ENCODE assay signal across 29 cellular contexts in the genomic region with DNA sequence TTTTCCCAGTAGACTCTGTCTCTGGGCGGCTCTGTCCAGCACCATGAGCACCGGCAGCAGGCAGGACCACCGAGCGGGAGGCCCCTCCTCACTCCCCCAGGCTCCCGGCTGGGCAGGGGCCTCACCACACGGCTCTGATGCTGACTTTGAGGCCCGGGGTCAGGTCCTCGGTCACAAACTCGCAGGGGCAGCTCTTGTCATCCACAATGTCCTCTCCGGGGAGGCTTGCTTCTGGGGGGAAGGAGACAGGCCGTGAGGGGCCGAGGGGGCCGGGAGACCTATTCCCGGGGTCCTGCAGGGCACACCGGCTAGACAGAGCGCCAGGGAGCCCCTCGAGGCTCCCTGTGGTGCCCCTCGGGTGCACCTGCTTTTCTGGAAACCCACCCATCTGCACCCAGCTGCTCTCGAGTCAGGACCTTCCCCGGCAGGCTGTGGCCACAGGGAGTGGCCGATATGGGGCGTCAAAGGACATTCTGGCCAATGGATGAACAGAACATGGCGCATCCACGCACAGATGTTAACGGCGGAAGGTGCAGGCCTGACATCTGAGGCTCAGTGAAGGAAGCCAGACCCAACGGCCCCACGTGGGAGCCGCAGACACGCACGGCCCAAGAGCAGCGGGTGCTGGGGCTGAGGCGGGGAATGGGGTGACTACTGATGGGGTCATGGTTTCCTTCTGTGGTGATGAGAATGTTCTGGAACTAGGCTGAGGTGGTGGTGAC. TPM values are rescaled to one million over a fixed set of nuclear protein-coding genes. Genes with fewer than 3 reads are reported as not detected.
DNase-seq lines count a peak whose midpoint lies in the region; ATAC-seq, FAIRE-seq and TF ChIP-seq lines count a peak whose summit lies in the region.
"Had no signal": no experiment of that assay in that cellular context is flagged by ENCODE, and none has a peak within 500 bp of the region (broad histone marks: within the 10 kb centered on the region; RNA-seq: fewer than 3 reads in every experiment).

No MANE protein-coding gene starts in this region.

- CTCF ChIA-PET in K562 (lab: Yijun Ruan, JAX; ENCODE audit: low intra/inter-chr PET ratio): no interaction called here

- H3K14ac ChIP-seq in neuronal stem cell (ENCODE audit: low read length): no peak overlapping the region

- H3K9ac ChIP-seq in K562 (ENCODE audit: insufficient read depth in 1 of 2, low read depth in 2 of 2, low read length in 2 of 2): no peak overlapping the region; a peak in 1 of 4 replicates
- H3K9ac ChIP-seq in neuronal stem cell (ENCODE audit: low read depth, low read length, poor library complexity): no peak overlapping the region
- H3K9ac ChIP-seq: BLaER1 had no signal

- no peak overlapping the region for H2BK15ac ChIP-seq in neuronal stem cell (ENCODE audit: low read length)

- TF ChIP-seq EP300 in Ishikawa (IDR thresholded peaks at IDR 0.05; ENCODE audit: borderline replicate concordance): no peak
- no peak for TF ChIP-seq EP300 in K562 (IDR thresholded peaks at IDR 0.05; ENCODE audit: low read length)

- H4K8ac ChIP-seq in neuronal stem cell (ENCODE audit: low read depth, low read length): no peak overlapping the region

- TF ChIP-seq RAD21 in Ishikawa (IDR thresholded peaks at IDR 0.05; ENCODE audit: low read depth) (no peak), K562 (CRISPR knock-in tag; conservative IDR thresholded peaks at IDR 0.05 in 1 of 2, IDR thresholded peaks at IDR 0.05 in 1 of 2) (no peak)

- no peak for TF ChIP-seq POLR2A in K562 (conservative IDR thresholded peaks at IDR 0.05)
- TF ChIP-seq POLR2A in testis (IDR thresholded peaks at IDR 0.05): no peak

- H3K23ac ChIP-seq in neuronal stem cell (ENCODE audit: low read depth, low read length, poor library complexity): no peak overlapping the region

- no peak overlapping the region for H2AFZ ChIP-seq in K562 (ENCODE audit: low read depth, low read length)
- H2AFZ ChIP-seq in neuronal stem cell (ENCODE audit: low read length): no peak overlapping the region

- in situ Hi-C loops in K562 (cut with MboI): no loop called here

- TF ChIP-seq CTCF in K562 (IDR thresholded peaks at IDR 0.05 in 2 of 3, conservative IDR thresholded peaks at IDR 0.05 in 1 of 3; ENCODE audit: insufficient read depth in 2 of 3, low read depth in 1 of 3, low read length in 3 of 3) (no peak), testis (IDR thresholded peaks at IDR 0.05) (no peak)

- H3K27me3 ChIP-seq in K562 (ENCODE audit: control insufficient read depth in 2 of 2, insufficient read depth in 2 of 2, low read length in 2 of 2) (peaks cover 43 to 92% of the 10 kb centered on the region in 2 experiments; a peak in 4 of 5 replicates), neuronal stem cell (ENCODE audit: control insufficient read depth in 3 of 3, insufficient read depth in 3 of 3, low read depth in 1 of 3, low read length in 3 of 3) (no peaks in the 10 kb centered on the region), testis (no peaks in the 10 kb centered on the region)

- H2BK5ac ChIP-seq in neuronal stem cell (ENCODE audit: low read length): peak overlapping the region; percentile 13

- no peaks in the 10 kb centered on the region for H3K9me3 ChIP-seq in K562 (replicated peaks; ENCODE audit: control insufficient read depth, insufficient read depth, low read depth, low read length)
- peaks cover 0 to under 1% of the 10 kb centered on the region in 2 donors for H3K9me3 ChIP-seq in neuronal stem cell (replicated peaks in 1 of 2; ENCODE audit: control insufficient read depth in 2 of 2, insufficient read depth in 1 of 2, low read depth in 1 of 2, low read length in 2 of 2)
- H3K9me3 ChIP-seq in testis: no peaks in the 10 kb centered on the region
- H3K9me3 ChIP-seq: BE2C, BLaER1 had no signal

- no peak overlapping the region for H3K4me3 ChIP-seq in K562
- H3K4me3 ChIP-seq in neuronal stem cell (ENCODE audit: low read length in 2 of 2): no peak overlapping the region
- H3K4me3 ChIP-seq in testis: no peak overlapping the region
- H3K4me3 ChIP-seq: BLaER1, GM12878 had no signal

- H3K36me3 ChIP-seq in K562 (ENCODE audit: control insufficient read depth, insufficient read depth, low read length) (no peaks in the 10 kb centered on the region), neuronal stem cell (replicated peaks in 1 of 2; ENCODE audit: control insufficient read depth in 2 of 2, insufficient read depth in 2 of 2, low read length in 2 of 2) (peaks cover 2 to 3% of the 10 kb centered on the region in 2 donors), testis (ENCODE audit: low read depth, missing control alignments) (no peaks in the 10 kb centered on the region)
- H3K36me3 ChIP-seq: BE2C, BLaER1 had no signal

- WGBS in K562 (ENCODE audit: insufficient coverage, low coverage, missing lambda C conversion rate): 4% methylated on average over 29 of the region's 33 CpGs
- no CpG with 5 or more reads among the region's 33 CpGs for WGBS in neuronal stem cell (ENCODE audit: extremely low coverage in 2 of 2, insufficient read length in 2 of 2, insufficient replicate concordance in 1 of 2), 2 donors
- WGBS in testis, 2 donors: 85 to 87% methylated on average over 23 to 28 of the region's 33 CpGs

- POLR2A ChIA-PET in K562 (lab: Yijun Ruan, JAX): interaction anchor here (0.6 kb wide), 1 partner anchor 746 kb away, joined by 3 read pairs; no protein-coding TSS in a partner anchor

- peaks cover 0 to 53% of the 10 kb centered on the region in 2 experiments; a peak in 2 of 5 replicates for H3K4me1 ChIP-seq in K562 (replicated peaks in 1 of 2; ENCODE audit: control insufficient read depth in 2 of 2, insufficient read depth in 2 of 2, low read length in 2 of 2)
- peaks cover 12 to 15% of the 10 kb centered on the region in 2 donors for H3K4me1 ChIP-seq in neuronal stem cell (ENCODE audit: control insufficient read depth in 2 of 2, insufficient read depth in 1 of 2, low read depth in 1 of 2, low read length in 2 of 2)
- H3K4me1 ChIP-seq in testis: no peaks in the 10 kb centered on the region
- H3K4me1 ChIP-seq: BE2C had no signal

- intact Hi-C loops in K562 (cut with micrococcal nuclease) (no loop called here), testis (cut with DNase I; ENCODE audit: low total_unique reads) (no loop called here)

- FAIRE-seq in K562 (lab: Jason Lieb, UNC): no peak
- FAIRE-seq: A204.1, GM12878, GM12892, GM18507 had no signal

- peaks cover 1% of the 10 kb centered on the region for H3K79me1 ChIP-seq in neuronal stem cell (ENCODE audit: low read depth, low read length)

- no peak overlapping the region for H4K91ac ChIP-seq in neuronal stem cell (ENCODE audit: low read depth, low read length, poor library complexity)

- H2AK5ac ChIP-seq in neuronal stem cell (ENCODE audit: low read depth, low read length): peak overlapping the region; percentile 75

- no peak overlapping the region for H3K27ac ChIP-seq in K562 (ENCODE audit: extremely low read depth, low read depth, low read length)
- no peak overlapping the region for H3K27ac ChIP-seq in neuronal stem cell (replicated peaks; ENCODE audit: low read length)
- no peak overlapping the region for H3K27ac ChIP-seq in testis
- H3K27ac ChIP-seq: BLaER1 had no signal

- DNase-seq in K562 (ENCODE audit: extremely low read depth in 1 of 4, low spot score in 3 of 4) (no peak), neuronal stem cell (ENCODE audit: low spot score) (no peak), testis (no peak), NCI-H2227 treated with DMSO at 0.1 percent for 48 hours (lab: John Stamatoyannopoulos, UW) (no peak)
- DNase-seq: 8988T; ACHN; BE2C; C1 segment of cervical spinal cord; CD4-positive, CD25-positive, alpha-beta regulatory T cell; CD8-positive, alpha-beta memory T cell; COR-L47; DMS 273 treated with DMSO at 0.1 percent for 48 hours; DMS153; DMS53; DMS79; DND-41; EL; GDM1 had no signal

- peak overlapping the region; percentile 41 for H2BK12ac ChIP-seq in neuronal stem cell (ENCODE audit: low read length)

- no peak overlapping the region for H3K4ac ChIP-seq in neuronal stem cell (ENCODE audit: low read length)

- ATAC-seq in K562: 0 out of 3 replicates have a peak, but pooled peaks have one; percentile 23
- no peak for ATAC-seq in HG03280 (IDR thresholded peaks at IDR 0.05; ENCODE audit: unreplicated experiment)
- ATAC-seq: GM12878 had no signal

- no peaks in the 10 kb centered on the region for H3K79me2 ChIP-seq in K562 (ENCODE audit: control insufficient read depth, insufficient read depth, low read length)

- no peaks in the 10 kb centered on the region; the same call in 1 of the 2 replicates for H4K20me1 ChIP-seq in K562 (replicated peaks; ENCODE audit: control insufficient read depth, insufficient read depth, low read length)

- H2BK120ac ChIP-seq in neuronal stem cell (ENCODE audit: low read depth, low read length): no peak overlapping the region

- no TSS peak for BruUV-seq in K562 (replicated peaks; lab: Mats Ljungman, UMichigan)

- H3K4me2 ChIP-seq in K562 (ENCODE audit: insufficient read depth, low read length) (no peak overlapping the region), neuronal stem cell (ENCODE audit: insufficient read depth, low read length, poor library complexity, severe bottlenecking) (no peak overlapping the region)
- H3K4me2 ChIP-seq: BLaER1 had no signal

- no peak overlapping the region for H3K18ac ChIP-seq in neuronal stem cell (ENCODE audit: low read length)

- H3K9me1 ChIP-seq in K562 (ENCODE audit: control insufficient read depth, insufficient read depth, low read length): no peaks in the 10 kb centered on the region

RNA-seq across cellular contexts. Expression of a gene that starts 53.0 kb away (rescaled TPM):
- total RNA-seq in K562 (2011; cell fraction: chromatin; rRNA removed; ENCODE audit: low replicate concordance): not detected in 2 replicates
- total RNA-seq in K562 (2011; cell fraction: nucleolus; rRNA removed): not detected in 2 replicates
- not detected in 2 replicates for total RNA-seq in K562 (2011; cell fraction: nucleoplasm; rRNA removed)
- total RNA-seq in K562 (2014; rRNA removed): not detected in 2 replicates
- not detected in 2 replicates for total RNA-seq in K562 (2014; rRNA removed; fragmentation: Illumina TruSeq; extraction: Trizol)
- not detected in 2 replicates for total RNA-seq in K562 (2015; rRNA removed; fragmentation: Illumina TruSeq; extraction: Trizol)
- total RNA-seq in K562 (2021): 0.02 TPM in 1 of 2 replicates, not detected in the other
- not detected in 2 replicates for polyA plus RNA-seq in K562 (2011; rRNA removed)
- not detected in 2 replicates for polyA plus RNA-seq in K562 (2011; cell fraction: cytosol; rRNA removed)
- not detected in 2 replicates for polyA plus RNA-seq in K562 (2011; cell fraction: nucleus; rRNA removed)
- polyA plus RNA-seq in K562 (2012): not detected in 2 replicates
- not detected in 2 replicates for polyA plus RNA-seq in K562 (2014; fragmentation: Illumina TruSeq; extraction: Trizol)
- not detected for polyA plus RNA-seq in K562 (2014; fragmentation: Nextera tagmentation; extraction: Ambion mirVana)
- not detected in 2 replicates for polyA plus RNA-seq in K562 (2014; rRNA removed)
- polyA minus RNA-seq in K562 (2011; rRNA and poly(A)+ RNA removed): not detected in 2 replicates
- not detected in 2 replicates for polyA minus RNA-seq in K562 (2011; cell fraction: cytosol; rRNA and poly(A)+ RNA removed)
- not detected in 2 replicates for polyA minus RNA-seq in K562 (2011; cell fraction: nucleus; rRNA and poly(A)+ RNA removed)
- polyA plus RNA-seq in neuronal stem cell (2013, experiment 1 of 2): 0.29 TPM
- polyA plus RNA-seq in neuronal stem cell (2013, experiment 2 of 2): 0.19 TPM
- 1 to 10 TPM; 7.4 to 8.3 TPM for total RNA-seq in testis
- polyA plus RNA-seq in testis (ENCODE audit: insufficient read depth, low read depth, low replicate concordance): 3.3 TPM
- total RNA-seq: CD4-positive, alpha-beta memory T cell; CD4-positive, CD25-positive, alpha-beta regulatory T cell; CD8-positive, alpha-beta memory T cell; Daoy had no signal
- polyA plus RNA-seq: AG04450; CD14-positive monocyte; CD4-positive, alpha-beta memory T cell; CD4-positive, CD25-positive, alpha-beta regulatory T cell; CD8-positive, alpha-beta memory T cell had no signal

RNA-seq across cellular contexts. Expression of a gene that starts 58.3 kb away (rescaled TPM):
- not detected in 2 replicates for total RNA-seq in K562 (2011; cell fraction: chromatin; rRNA removed; ENCODE audit: low replicate concordance)
- 0.17 TPM in 1 of 2 replicates, not detected in the other for total RNA-seq in K562 (2011; cell fraction: nucleolus; rRNA removed)
- not detected in 2 replicates for total RNA-seq in K562 (2011; cell fraction: nucleoplasm; rRNA removed)
- total RNA-seq in K562 (2014; rRNA removed) (not detected in 2 replicates), K562 (2014; rRNA removed; fragmentation: Illumina TruSeq; extraction: Trizol) (not detected in 2 replicates), K562 (2015; rRNA removed; fragmentation: Illumina TruSeq; extraction: Trizol) (not detected in 2 replicates), K562 (2021) (0.13 and 0.40 TPM in 2 replicates), testis (10 to 100 TPM; 49.2 to 60.9 TPM)
- polyA plus RNA-seq in K562 (2011; rRNA removed) (0.08 TPM in 1 of 2 replicates, not detected in the other), K562 (2014; fragmentation: Illumina TruSeq; extraction: Trizol) (not detected in 2 replicates), K562 (2014; fragmentation: Nextera tagmentation; extraction: Ambion mirVana) (not detected), K562 (2014; rRNA removed) (0.16 TPM in 1 of 2 replicates, not detected in the other), testis (ENCODE audit: insufficient read depth, low read depth, low replicate concordance) (36.2 TPM)
- not detected in 2 replicates for polyA plus RNA-seq in K562 (2011; cell fraction: cytosol; rRNA removed)
- 0.06 TPM in 1 of 2 replicates, not detected in the other for polyA plus RNA-seq in K562 (2011; cell fraction: nucleus; rRNA removed)
- 0.01 TPM in 1 of 2 replicates, not detected in the other for polyA plus RNA-seq in K562 (2012)
- not detected in 2 replicates for polyA minus RNA-seq in K562 (2011; rRNA and poly(A)+ RNA removed)
- polyA minus RNA-seq in K562 (2011; cell fraction: cytosol; rRNA and poly(A)+ RNA removed): not detected in 2 replicates
- polyA minus RNA-seq in K562 (2011; cell fraction: nucleus; rRNA and poly(A)+ RNA removed): 0.40 TPM in 1 of 2 replicates, not detected in the other
- 79.3 TPM for polyA plus RNA-seq in neuronal stem cell (2013, experiment 1 of 2)
- polyA plus RNA-seq in neuronal stem cell (2013, experiment 2 of 2): 73.4 TPM
- total RNA-seq: CD4-positive, alpha-beta memory T cell; CD8-positive, alpha-beta memory T cell had no signal
- polyA plus RNA-seq: AG04450; CD14-positive monocyte; CD4-positive, alpha-beta memory T cell; CD8-positive, alpha-beta memory T cell had no signal

Comparison
In these comparisons a context has a peak if more than half of its experiments do, and no peak if none do; other contexts are left out.
1. RNA of a gene that starts 53.0 kb away (total RNA-seq): 7.4 to 8.3 TPM in testis; 0.02 TPM in K562; every median in the first group is over 4 times any median in the second.
2. RNA of a gene that starts 58.3 kb away (total RNA-seq): 49.2 to 60.9 TPM in testis; 0.13 to 0.40 TPM in K562; every median in the first group is over 10 times any median in the second.